In the genomic region with DNA sequence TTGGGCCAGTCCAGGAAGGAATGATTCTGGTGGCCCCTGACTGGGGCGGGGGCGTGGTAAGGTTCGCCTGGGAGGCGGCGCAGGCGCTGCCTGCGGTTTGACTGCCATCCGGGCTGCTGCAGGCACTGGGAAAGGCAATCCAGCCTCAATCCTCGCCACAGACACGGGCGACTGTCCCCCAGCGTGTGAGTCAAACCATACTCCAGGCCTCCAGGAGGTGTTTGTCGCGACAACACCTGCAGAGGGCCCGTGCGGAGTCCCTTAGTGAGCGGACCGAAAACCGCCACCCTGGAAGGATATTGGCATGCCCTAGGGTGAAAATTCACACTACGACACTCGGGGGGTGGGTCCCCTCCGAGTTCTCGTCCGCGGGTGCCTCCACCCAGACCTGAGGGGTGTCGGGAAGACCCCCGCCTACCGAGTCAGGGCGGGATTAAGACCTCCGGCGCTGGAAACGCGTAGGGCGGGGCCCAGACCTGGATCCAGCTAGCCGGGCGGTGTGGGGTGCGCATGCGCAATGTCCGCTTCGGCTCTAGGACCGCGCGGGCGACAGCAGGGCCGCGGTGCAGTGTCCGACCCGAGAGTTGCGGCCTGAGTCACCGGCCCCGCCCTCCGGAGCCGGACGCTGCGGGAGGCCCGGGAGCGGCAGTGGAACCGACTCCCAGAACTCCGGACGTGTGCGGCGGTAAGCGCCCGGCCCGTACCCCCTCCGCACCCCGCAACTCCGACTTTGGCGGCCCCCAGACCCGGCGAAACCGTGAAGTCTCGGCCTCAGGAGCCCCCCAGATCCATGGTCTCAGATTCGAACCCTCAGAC, we compare ENCODE assay signal across 1 cellular context.
A peak's percentile ranks its signal among the peaks of the same experiment; 100 is the strongest.
TF ChIP-seq lines count a peak whose summit lies in the region.

A gene (plus strand): TSS at position 594 of the 816 bp plus-strand sequence. CDS start 946 bp downstream, outside the sequence.

TF ChIP-seq in HEK293, 187 proteins besides CTCF, POLR2A, EP300 and RAD21 (continued from another document and continues in another):
- TF ChIP-seq, protein P1, sequence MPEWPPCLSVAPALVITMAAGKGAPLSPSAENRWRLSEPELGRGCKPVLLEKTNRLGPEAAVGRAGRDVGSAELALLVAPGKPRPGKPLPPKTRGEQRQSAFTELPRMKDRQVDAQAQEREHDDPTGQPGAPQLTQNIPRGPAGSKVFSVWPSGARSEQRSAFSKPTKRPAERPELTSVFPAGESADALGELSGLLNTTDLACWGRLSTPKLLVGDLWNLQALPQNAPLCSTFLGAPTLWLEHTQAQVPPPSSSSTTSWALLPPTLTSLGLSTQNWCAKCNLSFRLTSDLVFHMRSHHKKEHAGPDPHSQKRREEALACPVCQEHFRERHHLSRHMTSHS (tag by site-specific recombination; IDR thresholded peaks at IDR 0.05): no peak
- TF ChIP-seq ZBTB48 (tag by site-specific recombination; IDR thresholded peaks at IDR 0.05) (peak; percentile 98), MZF1 (tag by site-specific recombination; IDR thresholded peaks at IDR 0.05; ENCODE audit: borderline replicate concordance) (no peak), ZFP41 (tag by site-specific recombination; IDR thresholded peaks at IDR 0.05; ENCODE audit: borderline replicate concordance) (no peak), ZNF501 (tag by site-specific recombination; IDR thresholded peaks at IDR 0.05) (peak; percentile 98), HOXA7 (CRISPR knock-in tag; IDR thresholded peaks at IDR 0.05; ENCODE audit: borderline replicate concordance) (no peak), ZNF792 (tag by site-specific recombination; IDR thresholded peaks at IDR 0.05) (peak; percentile 79; the same call in 1 of the 2 replicates), ZNF747 (tag by site-specific recombination; IDR thresholded peaks at IDR 0.05) (no peak), KLF7 (tag by site-specific recombination; IDR thresholded peaks at IDR 0.05; ENCODE audit: borderline replicate concordance) (peak; percentile 97), ZNF785 (tag by site-specific recombination; IDR thresholded peaks at IDR 0.05) (peak; percentile 97), IKZF3 (tag by site-specific recombination; IDR thresholded peaks at IDR 0.05) (peak; percentile 99), ZNF221 (tag by site-specific recombination; IDR thresholded peaks at IDR 0.05; ENCODE audit: borderline replicate concordance) (no peak; the same call in 1 of the 2 replicates), ZNF654 (tag by site-specific recombination; IDR thresholded peaks at IDR 0.05; ENCODE audit: low read depth) (no peak), ZFHX2 (tag by site-specific recombination; conservative IDR thresholded peaks at IDR 0.05) (peak; percentile 70), ZNF350 (tag by site-specific recombination; IDR thresholded peaks at IDR 0.05) (no peak), ZNF530 (tag by site-specific recombination; IDR thresholded peaks at IDR 0.05; ENCODE audit: low read depth) (no peak), ZNF391 (tag by site-specific recombination; IDR thresholded peaks at IDR 0.05; ENCODE audit: borderline replicate concordance, low read depth) (peak; percentile 69; the same call in 1 of the 2 replicates), HOXC10 (CRISPR knock-in tag; IDR thresholded peaks at IDR 0.05) (no peak), ZNF677 (tag by site-specific recombination; IDR thresholded peaks at IDR 0.05) (no peak; the same call in none of the 2 replicates), ZNF701 (tag by site-specific recombination; IDR thresholded peaks at IDR 0.05) (no peak), YY1 (tag by site-specific recombination; IDR thresholded peaks at IDR 0.05) (peak; percentile 71), ZNF302 (tag by site-specific recombination; IDR thresholded peaks at IDR 0.05; ENCODE audit: low read depth) (no peak), ZNF776 (tag by site-specific recombination; IDR thresholded peaks at IDR 0.05; ENCODE audit: borderline replicate concordance) (no peak), ZNF16 (tag by site-specific recombination; IDR thresholded peaks at IDR 0.05; ENCODE audit: low read depth) (no peak), TRIM28 (IDR thresholded peaks at IDR 0.05; ENCODE audit: borderline replicate concordance, low read length) (peak; percentile 44; the same call in 1 of the 2 replicates), KLF16 (tag by site-specific recombination; IDR thresholded peaks at IDR 0.05) (peak; percentile 99), ZNF2 (tag by site-specific recombination; IDR thresholded peaks at IDR 0.05) (peak; percentile 90), ZBTB17 (tag by site-specific recombination; IDR thresholded peaks at IDR 0.05) (peak; percentile 96), ZNF624 (tag by site-specific recombination; IDR thresholded peaks at IDR 0.05) (no peak), ZNF521 (tag by site-specific recombination; IDR thresholded peaks at IDR 0.05) (no peak), ZNF324 (tag by site-specific recombination; IDR thresholded peaks at IDR 0.05) (peak; percentile 96), ZNF670 (tag by site-specific recombination; IDR thresholded peaks at IDR 0.05; ENCODE audit: low read depth) (no peak), ZNF561 (tag by site-specific recombination; IDR thresholded peaks at IDR 0.05; ENCODE audit: borderline replicate concordance) (peak; percentile 97), ZNF10 (tag by site-specific recombination; IDR thresholded peaks at IDR 0.05) (peak; percentile 63; the same call in 1 of the 2 replicates), ZNF433 (tag by site-specific recombination; IDR thresholded peaks at IDR 0.05; ENCODE audit: low read depth) (no peak), ZNF214 (tag by site-specific recombination; IDR thresholded peaks at IDR 0.05; ENCODE audit: borderline replicate concordance) (no peak), ZNF174 (tag by site-specific recombination; IDR thresholded peaks at IDR 0.05) (no peak), ZNF248 (tag by site-specific recombination; IDR thresholded peaks at IDR 0.05) (no peak), ZNF623 (tag by site-specific recombination; IDR thresholded peaks at IDR 0.05) (0 out of 2 replicates have a peak, but pooled peaks have one; percentile 10), ZIC2 (tag by site-specific recombination; IDR thresholded peaks at IDR 0.05) (peak; percentile 98), ZNF169 (tag by site-specific recombination; IDR thresholded peaks at IDR 0.05) (no peak), ZNF266 (tag by site-specific recombination; IDR thresholded peaks at IDR 0.05; ENCODE audit: low read depth) (0 out of 2 replicates have a peak, but pooled peaks have one; percentile 8), ZNF626 (tag by site-specific recombination; IDR thresholded peaks at IDR 0.05) (no peak), ZNF239 (tag by site-specific recombination; IDR thresholded peaks at IDR 0.05) (peak; percentile 48), ZNF175 (tag by site-specific recombination; IDR thresholded peaks at IDR 0.05) (no peak), GLI4 (tag by site-specific recombination; IDR thresholded peaks at IDR 0.05) (no peak), ZNF133 (tag by site-specific recombination; IDR thresholded peaks at IDR 0.05) (no peak)
- TF ChIP-seq, protein P2, sequence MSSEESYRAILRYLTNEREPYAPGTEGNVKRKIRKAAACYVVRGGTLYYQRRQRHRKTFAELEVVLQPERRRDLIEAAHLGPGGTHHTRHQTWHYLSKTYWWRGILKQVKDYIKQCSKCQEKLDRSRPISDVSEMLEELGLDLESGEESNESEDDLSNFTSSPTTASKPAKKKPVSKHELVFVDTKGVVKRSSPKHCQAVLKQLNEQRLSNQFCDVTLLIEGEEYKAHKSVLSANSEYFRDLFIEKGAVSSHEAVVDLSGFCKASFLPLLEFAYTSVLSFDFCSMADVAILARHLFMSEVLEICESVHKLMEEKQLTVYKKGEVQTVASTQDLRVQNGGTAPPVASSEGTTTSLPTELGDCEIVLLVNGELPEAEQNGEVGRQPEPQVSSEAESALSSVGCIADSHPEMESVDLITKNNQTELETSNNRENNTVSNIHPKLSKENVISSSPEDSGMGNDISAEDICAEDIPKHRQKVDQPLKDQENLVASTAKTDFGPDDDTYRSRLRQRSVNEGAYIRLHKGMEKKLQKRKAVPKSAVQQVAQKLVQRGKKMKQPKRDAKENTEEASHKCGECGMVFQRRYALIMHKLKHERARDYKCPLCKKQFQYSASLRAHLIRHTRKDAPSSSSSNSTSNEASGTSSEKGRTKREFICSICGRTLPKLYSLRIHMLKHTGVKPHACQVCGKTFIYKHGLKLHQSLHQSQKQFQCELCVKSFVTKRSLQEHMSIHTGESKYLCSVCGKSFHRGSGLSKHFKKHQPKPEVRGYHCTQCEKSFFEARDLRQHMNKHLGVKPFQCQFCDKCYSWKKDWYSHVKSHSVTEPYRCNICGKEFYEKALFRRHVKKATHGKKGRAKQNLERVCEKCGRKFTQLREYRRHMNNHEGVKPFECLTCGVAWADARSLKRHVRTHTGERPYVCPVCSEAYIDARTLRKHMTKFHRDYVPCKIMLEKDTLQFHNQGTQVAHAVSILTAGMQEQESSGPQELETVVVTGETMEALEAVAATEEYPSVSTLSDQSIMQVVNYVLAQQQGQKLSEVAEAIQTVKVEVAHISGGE (tag by site-specific recombination; conservative IDR thresholded peaks at IDR 0.05; ENCODE audit: low read depth): peak; percentile 89
- TF ChIP-seq, protein P3, sequence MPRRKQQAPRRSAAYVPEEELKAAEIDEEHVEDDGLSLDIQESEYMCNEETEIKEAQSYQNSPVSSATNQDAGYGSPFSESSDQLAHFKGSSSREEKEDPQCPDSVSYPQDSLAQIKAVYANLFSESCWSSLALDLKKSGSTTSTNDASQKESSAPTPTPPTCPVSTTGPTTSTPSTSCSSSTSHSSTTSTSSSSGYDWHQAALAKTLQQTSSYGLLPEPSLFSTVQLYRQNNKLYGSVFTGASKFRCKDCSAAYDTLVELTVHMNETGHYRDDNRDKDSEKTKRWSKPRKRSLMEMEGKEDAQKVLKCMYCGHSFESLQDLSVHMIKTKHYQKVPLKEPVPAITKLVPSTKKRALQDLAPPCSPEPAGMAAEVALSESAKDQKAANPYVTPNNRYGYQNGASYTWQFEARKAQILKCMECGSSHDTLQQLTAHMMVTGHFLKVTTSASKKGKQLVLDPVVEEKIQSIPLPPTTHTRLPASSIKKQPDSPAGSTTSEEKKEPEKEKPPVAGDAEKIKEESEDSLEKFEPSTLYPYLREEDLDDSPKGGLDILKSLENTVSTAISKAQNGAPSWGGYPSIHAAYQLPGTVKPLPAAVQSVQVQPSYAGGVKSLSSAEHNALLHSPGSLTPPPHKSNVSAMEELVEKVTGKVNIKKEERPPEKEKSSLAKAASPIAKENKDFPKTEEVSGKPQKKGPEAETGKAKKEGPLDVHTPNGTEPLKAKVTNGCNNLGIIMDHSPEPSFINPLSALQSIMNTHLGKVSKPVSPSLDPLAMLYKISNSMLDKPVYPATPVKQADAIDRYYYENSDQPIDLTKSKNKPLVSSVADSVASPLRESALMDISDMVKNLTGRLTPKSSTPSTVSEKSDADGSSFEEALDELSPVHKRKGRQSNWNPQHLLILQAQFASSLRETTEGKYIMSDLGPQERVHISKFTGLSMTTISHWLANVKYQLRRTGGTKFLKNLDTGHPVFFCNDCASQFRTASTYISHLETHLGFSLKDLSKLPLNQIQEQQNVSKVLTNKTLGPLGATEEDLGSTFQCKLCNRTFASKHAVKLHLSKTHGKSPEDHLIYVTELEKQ (tag by site-specific recombination; IDR thresholded peaks at IDR 0.05; ENCODE audit: borderline replicate concordance): peak; percentile 69; the same call in 1 of the 2 replicates
- TF ChIP-seq, protein P4, sequence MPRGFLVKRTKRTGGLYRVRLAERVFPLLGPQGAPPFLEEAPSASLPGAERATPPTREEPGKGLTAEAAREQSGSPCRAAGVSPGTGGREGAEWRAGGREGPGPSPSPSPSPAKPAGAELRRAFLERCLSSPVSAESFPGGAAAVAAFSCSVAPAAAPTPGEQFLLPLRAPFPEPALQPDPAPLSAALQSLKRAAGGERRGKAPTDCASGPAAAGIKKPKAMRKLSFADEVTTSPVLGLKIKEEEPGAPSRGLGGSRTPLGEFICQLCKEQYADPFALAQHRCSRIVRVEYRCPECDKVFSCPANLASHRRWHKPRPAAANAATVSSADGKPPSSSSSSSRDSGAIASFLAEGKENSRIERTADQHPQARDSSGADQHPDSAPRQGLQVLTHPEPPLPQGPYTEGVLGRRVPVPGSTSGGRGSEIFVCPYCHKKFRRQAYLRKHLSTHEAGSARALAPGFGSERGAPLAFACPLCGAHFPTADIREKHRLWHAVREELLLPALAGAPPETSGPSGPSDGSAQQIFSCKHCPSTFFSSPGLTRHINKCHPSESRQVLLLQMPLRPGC (tag by site-specific recombination; IDR thresholded peaks at IDR 0.05): peak; percentile 79
- TF ChIP-seq, protein P5, sequence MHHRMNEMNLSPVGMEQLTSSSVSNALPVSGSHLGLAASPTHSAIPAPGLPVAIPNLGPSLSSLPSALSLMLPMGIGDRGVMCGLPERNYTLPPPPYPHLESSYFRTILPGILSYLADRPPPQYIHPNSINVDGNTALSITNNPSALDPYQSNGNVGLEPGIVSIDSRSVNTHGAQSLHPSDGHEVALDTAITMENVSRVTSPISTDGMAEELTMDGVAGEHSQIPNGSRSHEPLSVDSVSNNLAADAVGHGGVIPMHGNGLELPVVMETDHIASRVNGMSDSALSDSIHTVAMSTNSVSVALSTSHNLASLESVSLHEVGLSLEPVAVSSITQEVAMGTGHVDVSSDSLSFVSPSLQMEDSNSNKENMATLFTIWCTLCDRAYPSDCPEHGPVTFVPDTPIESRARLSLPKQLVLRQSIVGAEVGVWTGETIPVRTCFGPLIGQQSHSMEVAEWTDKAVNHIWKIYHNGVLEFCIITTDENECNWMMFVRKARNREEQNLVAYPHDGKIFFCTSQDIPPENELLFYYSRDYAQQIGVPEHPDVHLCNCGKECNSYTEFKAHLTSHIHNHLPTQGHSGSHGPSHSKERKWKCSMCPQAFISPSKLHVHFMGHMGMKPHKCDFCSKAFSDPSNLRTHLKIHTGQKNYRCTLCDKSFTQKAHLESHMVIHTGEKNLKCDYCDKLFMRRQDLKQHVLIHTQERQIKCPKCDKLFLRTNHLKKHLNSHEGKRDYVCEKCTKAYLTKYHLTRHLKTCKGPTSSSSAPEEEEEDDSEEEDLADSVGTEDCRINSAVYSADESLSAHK (tag by site-specific recombination; IDR thresholded peaks at IDR 0.05): peak; percentile 55
- TF ChIP-seq, protein P6, sequence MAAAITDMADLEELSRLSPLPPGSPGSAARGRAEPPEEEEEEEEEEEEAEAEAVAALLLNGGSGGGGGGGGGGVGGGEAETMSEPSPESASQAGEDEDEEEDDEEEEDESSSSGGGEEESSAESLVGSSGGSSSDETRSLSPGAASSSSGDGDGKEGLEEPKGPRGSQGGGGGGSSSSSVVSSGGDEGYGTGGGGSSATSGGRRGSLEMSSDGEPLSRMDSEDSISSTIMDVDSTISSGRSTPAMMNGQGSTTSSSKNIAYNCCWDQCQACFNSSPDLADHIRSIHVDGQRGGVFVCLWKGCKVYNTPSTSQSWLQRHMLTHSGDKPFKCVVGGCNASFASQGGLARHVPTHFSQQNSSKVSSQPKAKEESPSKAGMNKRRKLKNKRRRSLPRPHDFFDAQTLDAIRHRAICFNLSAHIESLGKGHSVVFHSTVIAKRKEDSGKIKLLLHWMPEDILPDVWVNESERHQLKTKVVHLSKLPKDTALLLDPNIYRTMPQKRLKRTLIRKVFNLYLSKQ (tag by site-specific recombination; IDR thresholded peaks at IDR 0.05; ENCODE audit: borderline replicate concordance): no peak
